1 cellular context compared by ENCODE assay signal in the genomic region with DNA sequence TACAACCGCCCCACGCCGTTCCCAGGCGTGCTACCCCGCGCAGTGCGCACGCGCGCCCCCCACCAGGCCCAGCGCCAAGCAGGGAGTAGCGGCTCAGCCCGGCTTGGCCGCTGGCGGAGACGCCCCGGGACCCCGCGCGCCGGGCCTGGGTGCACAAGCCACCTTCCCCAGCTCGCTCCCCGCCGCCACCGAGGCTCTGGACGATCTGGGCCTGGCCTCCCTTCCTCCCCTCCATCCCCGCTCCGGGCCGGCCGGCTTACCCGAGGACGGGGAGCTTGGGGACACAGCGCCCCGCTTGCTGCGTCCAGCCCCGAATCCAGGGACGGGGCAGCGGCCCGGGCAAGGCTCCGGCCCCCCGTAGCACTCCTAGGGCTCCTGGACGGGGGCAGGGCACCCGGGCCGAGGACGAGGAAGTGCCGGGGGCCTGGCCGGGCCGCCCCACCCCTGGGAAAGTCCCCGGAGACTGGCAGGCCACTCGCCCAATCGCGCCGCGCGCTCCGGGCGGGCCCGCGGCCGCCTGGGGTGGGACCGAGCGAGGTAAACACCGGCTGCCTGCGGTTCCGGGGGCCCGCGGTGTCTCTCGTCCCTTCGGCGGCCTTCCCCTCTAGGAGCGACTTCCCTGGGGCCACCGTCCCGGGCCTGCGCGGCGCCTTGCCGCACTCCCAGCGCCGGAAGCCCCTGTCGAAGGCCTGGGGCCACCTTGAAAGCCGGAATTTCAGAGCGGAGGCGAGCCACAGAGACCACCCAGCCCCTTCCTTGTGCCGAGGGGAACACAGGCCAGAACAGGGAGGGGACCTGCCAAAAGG.
A peak's percentile ranks its signal among the peaks of the same experiment; 100 is the strongest.
TF ChIP-seq lines count a peak whose summit lies in the region.

Gene TNIP1, minus strand, starts transcription at position 415 of the 806 bp plus-strand sequence. CDS start 15,939 bp downstream, outside the sequence.

TF ChIP-seq in HCT116, 20 proteins besides CTCF, POLR2A, EP300 and RAD21 (continued from another document):
- TF ChIP-seq, protein P1, sequence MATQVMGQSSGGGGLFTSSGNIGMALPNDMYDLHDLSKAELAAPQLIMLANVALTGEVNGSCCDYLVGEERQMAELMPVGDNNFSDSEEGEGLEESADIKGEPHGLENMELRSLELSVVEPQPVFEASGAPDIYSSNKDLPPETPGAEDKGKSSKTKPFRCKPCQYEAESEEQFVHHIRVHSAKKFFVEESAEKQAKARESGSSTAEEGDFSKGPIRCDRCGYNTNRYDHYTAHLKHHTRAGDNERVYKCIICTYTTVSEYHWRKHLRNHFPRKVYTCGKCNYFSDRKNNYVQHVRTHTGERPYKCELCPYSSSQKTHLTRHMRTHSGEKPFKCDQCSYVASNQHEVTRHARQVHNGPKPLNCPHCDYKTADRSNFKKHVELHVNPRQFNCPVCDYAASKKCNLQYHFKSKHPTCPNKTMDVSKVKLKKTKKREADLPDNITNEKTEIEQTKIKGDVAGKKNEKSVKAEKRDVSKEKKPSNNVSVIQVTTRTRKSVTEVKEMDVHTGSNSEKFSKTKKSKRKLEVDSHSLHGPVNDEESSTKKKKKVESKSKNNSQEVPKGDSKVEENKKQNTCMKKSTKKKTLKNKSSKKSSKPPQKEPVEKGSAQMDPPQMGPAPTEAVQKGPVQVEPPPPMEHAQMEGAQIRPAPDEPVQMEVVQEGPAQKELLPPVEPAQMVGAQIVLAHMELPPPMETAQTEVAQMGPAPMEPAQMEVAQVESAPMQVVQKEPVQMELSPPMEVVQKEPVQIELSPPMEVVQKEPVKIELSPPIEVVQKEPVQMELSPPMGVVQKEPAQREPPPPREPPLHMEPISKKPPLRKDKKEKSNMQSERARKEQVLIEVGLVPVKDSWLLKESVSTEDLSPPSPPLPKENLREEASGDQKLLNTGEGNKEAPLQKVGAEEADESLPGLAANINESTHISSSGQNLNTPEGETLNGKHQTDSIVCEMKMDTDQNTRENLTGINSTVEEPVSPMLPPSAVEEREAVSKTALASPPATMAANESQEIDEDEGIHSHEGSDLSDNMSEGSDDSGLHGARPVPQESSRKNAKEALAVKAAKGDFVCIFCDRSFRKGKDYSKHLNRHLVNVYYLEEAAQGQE (IDR thresholded peaks at IDR 0.05; ENCODE audit: low read depth), result no peak
- TF ChIP-seq TCF7L2 (IDR thresholded peaks at IDR 0.05; ENCODE audit: borderline replicate concordance, extremely low read depth, insufficient read depth, insufficient read length) (no peak), CBX3 (IDR thresholded peaks at IDR 0.05; ENCODE audit: low read depth) (no peak), FOSL1 (IDR thresholded peaks at IDR 0.05; ENCODE audit: low read depth) (no peak), SP1 (IDR thresholded peaks at IDR 0.05; ENCODE audit: low read depth) (no peak), ELF1 (IDR thresholded peaks at IDR 0.05; ENCODE audit: borderline replicate concordance, low read depth) (no peak), ZNF274 (IDR thresholded peaks at IDR 0.05; ENCODE audit: low read depth, low read length) (no peak), POLR2AphosphoS5 (IDR thresholded peaks at IDR 0.05; ENCODE audit: low read depth, low read length) (peak; percentile 67), ZBTB33 (IDR thresholded peaks at IDR 0.05; ENCODE audit: extremely low read depth, insufficient replicate concordance, low read length) (peak; percentile 42)
